In genomic region chrX:82161195-82161594, GRCh38 we compare ENCODE assay signal across 34 cellular contexts.
"Had no signal": no experiment of that assay in that cellular context is flagged by ENCODE, and none has a peak within 500 bp of the region (broad histone marks: within the 10 kb centered on the region; RNA-seq: fewer than 3 reads in every experiment).

No MANE protein-coding gene starts in this region.

- H3K4me3 ChIP-seq: MG63 had no signal

- H3K27me3 ChIP-seq: MG63 had no signal

- DNase-seq: Karpas-422, Kasumi-1, MG63, MM.1S, MV-4-11, NCI-H1048, NCI-H1092, NCI-H1092 treated with DMSO at 0.1 percent for 48 hours, NCI-H1105, NCI-H1105 treated with DMSO at 0.1 percent for 48 hours, NCI-H1417, NCI-H1417 treated with DMSO at 0.1 percent for 48 hours, NCI-H1436, NCI-H1436 treated with DMSO at 0.1 percent for 48 hours, NCI-H146, NCI-H1694, NCI-H1694 treated with DMSO at 0.1 percent for 48 hours, NCI-H187, NCI-H187 treated with DMSO at 0.1 percent for 48 hours, NCI-H1930, NCI-H2029, NCI-H2029 treated with DMSO at 0.1 percent for 48 hours, NCI-H2081, NCI-H2081 treated with DMSO at 0.1 percent for 48 hours, NCI-H2107, NCI-H2171, NCI-H2171 treated with DMSO at 0.1 percent for 48 hours, NCI-H2227 treated with DMSO at 0.1 percent for 48 hours, NCI-H226, NCI-H345, NCI-H446, NCI-H446 treated with DMSO at 0.1 percent for 48 hours, NCI-H510A had no signal

- H3K27ac ChIP-seq: KMS-11 had no signal

- H3K9ac ChIP-seq: KMS-11 had no signal

- H3K4me2 ChIP-seq: KMS-11 had no signal

- H3K9me3 ChIP-seq: MG63 had no signal

- H3K36me3 ChIP-seq: MG63 had no signal
